Comparison of ENCODE assay signal across 28 cellular contexts in the genomic region with DNA sequence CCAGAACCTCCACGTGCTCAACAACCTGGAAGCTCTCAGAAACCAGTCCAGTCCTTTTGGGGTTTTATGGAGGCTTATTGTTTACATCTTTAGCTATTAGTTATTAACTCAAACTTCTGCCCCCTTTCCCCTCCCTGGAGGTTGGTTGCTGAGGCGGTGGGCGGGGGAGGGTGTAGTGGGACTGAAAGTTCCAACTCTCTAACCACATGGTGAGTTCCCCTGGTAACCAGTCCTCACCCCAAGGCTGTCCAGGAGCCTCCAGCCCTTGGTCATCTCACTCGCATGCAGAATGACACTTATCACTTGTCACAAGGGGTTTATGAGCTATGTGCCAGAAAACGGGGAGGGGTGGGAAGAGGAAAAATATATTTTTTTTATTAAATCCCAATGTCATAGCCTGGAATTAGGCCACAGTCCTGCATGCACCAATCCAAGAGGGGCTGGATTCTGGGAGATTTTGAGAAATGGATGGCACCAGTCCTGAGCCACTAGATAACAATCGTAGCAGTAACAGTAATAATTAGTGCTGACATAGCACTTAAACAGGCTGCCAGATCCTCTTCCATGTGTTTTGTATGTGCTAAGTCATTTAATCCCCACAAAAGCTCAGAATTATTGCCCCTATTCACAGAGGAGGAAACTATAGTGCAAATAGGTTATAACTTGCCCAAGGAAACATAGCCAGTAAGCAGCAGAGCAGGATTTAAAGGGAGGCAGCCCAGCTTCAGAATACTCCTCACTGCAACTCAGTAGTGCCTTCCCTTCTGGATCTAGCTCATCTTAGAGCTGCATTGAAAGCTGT.
DNase-seq lines count a peak whose midpoint lies in the region; ATAC-seq, FAIRE-seq and TF ChIP-seq lines count a peak whose summit lies in the region.
"Had no signal": no experiment of that assay in that cellular context is flagged by ENCODE, and none has a peak within 500 bp of the region (broad histone marks: within the 10 kb centered on the region; RNA-seq: fewer than 3 reads in every experiment).

No MANE protein-coding gene starts in this region.

- H3K4me1 ChIP-seq in HepG2 (ENCODE audit: insufficient read depth, low read length) (no peaks in the 10 kb centered on the region), right lobe of liver (no peaks in the 10 kb centered on the region), H1 (replicated peaks in 1 of 4; ENCODE audit: control insufficient read depth in 3 of 4, insufficient read depth in 4 of 4, low read length in 3 of 4) (peaks cover 0 to 2% (median under 1%) of the 10 kb centered on the region in 4 experiments; a peak in 1 of 7 replicates), smooth muscle cell (ENCODE audit: low read depth) (peaks cover 44% of the 10 kb centered on the region)
- H3K4me1 ChIP-seq: HAP-1 had no signal

- FAIRE-seq in HepG2 (lab: Jason Lieb, UNC) = no peak
- FAIRE-seq in H1 (lab: Jason Lieb, UNC) = no peak
- FAIRE-seq: GM12892, GM18507 had no signal

- no peak overlapping the region for H3K23ac ChIP-seq in H1 (ENCODE audit: insufficient read length)

- H2BK20ac ChIP-seq in H1 (ENCODE audit: low read length) = no peak overlapping the region

- H3K18ac ChIP-seq in H1 (ENCODE audit: extremely low read depth, low read length) = no peak overlapping the region

- DNase-seq in HepG2 (ENCODE audit: low spot score) = no peak
- no peak for DNase-seq in right lobe of liver
- DNase-seq in NB4 (ENCODE audit: low read depth) = peak; percentile 34
- DNase-seq in H1 (ENCODE audit: low read depth in 1 of 2, low spot score in 2 of 2) = peak in 1 of 2 experiments; percentile 41
- no peak for DNase-seq in smooth muscle cell (lab: John Stamatoyannopoulos, UW; ENCODE audit: unreplicated experiment)
- DNase-seq in activated CD4-positive, alpha-beta T cell treated with anti-CD3 and anti-CD28 coated beads, Interleukin-2, amount 50 U/mL, for 4 hours = no peak
- DNase-seq in NK-92 (lab: John Stamatoyannopoulos, UW; ENCODE audit: unreplicated experiment) = no peak
- DNase-seq in C1 segment of cervical spinal cord (lab: John Stamatoyannopoulos, UW) = no peak
- DNase-seq: AML-193; Calu3; CD8-positive, alpha-beta memory T cell; DMS153; GM23248; KG1; NCI-H1417; NCI-H1694 treated with DMSO at 0.1 percent for 48 hours; NCI-H2081 treated with DMSO at 0.1 percent for 48 hours; NCI-H2171 treated with DMSO at 0.1 percent for 48 hours; NCI-H524 treated with DMSO at 0.1 percent for 48 hours; PC-3; SIG-M5; SK-N-SH had no signal

- H3K27me3 ChIP-seq in HepG2 (ENCODE audit: control insufficient read depth in 1 of 2, insufficient read depth in 2 of 2, low read length in 2 of 2) = peaks cover 0 to 39% of the 10 kb centered on the region in 2 experiments; a peak in 3 of 5 replicates
- H3K27me3 ChIP-seq in right lobe of liver = no peaks in the 10 kb centered on the region
- H3K27me3 ChIP-seq in H1 (replicated peaks in 1 of 4; ENCODE audit: control insufficient read depth in 3 of 4, extremely low read depth in 1 of 4, insufficient read depth in 3 of 4, low read length in 3 of 4) = no peaks in the 10 kb centered on the region; a peak in 1 of 7 replicates
- no peaks in the 10 kb centered on the region for H3K27me3 ChIP-seq in smooth muscle cell (ENCODE audit: low read depth)

- H3K79me2 ChIP-seq in HepG2 (ENCODE audit: insufficient read depth, low read length) (no peaks in the 10 kb centered on the region), H1 (ENCODE audit: control insufficient read depth in 1 of 2, insufficient read depth in 2 of 2, low read length in 2 of 2) (no peaks in the 10 kb centered on the region), smooth muscle cell (ENCODE audit: low read depth) (no peaks in the 10 kb centered on the region)

- H3K4me3 ChIP-seq in HepG2 (replicated peaks in 1 of 3; ENCODE audit: insufficient read depth in 1 of 3, low read depth in 2 of 3, low read length in 3 of 3) (no peak overlapping the region), right lobe of liver (no peak overlapping the region), NB4 (ENCODE audit: low read depth, low read length) (no peak overlapping the region), H1 (ENCODE audit: extremely low read depth in 1 of 4, insufficient read depth in 2 of 4, low read depth in 3 of 4, low read length in 4 of 4) (no peak overlapping the region), smooth muscle cell (no peak overlapping the region)
- H3K4me3 ChIP-seq: GM23248, HAP-1 had no signal

- BruUV-seq in HepG2 (replicated peaks; lab: Mats Ljungman, UMichigan) = no TSS peak

- no peak overlapping the region for H2AK5ac ChIP-seq in H1 (ENCODE audit: low read depth, low read length)

- POLR2A ChIA-PET in HepG2 (lab: Yijun Ruan, JAX) = no interaction called here
- POLR2A ChIA-PET in H1 (lab: Charles Lee; ENCODE audit: partially characterized antibody) = interaction anchor here (0.7 kb wide), 1 partner anchor 11 kb away, joined by 3 read pairs; no protein-coding TSS in a partner anchor

- ATAC-seq in HepG2 (no peak), right lobe of liver (no peak)
- ATAC-seq: PC-3 had no signal

- no peak overlapping the region for H2BK5ac ChIP-seq in H1 (ENCODE audit: low read depth, low read length)

- no peak overlapping the region for H3K14ac ChIP-seq in H1 (ENCODE audit: insufficient read length)

- no peak overlapping the region for H3K4me2 ChIP-seq in HepG2 (ENCODE audit: low read depth, low read length)
- no peak overlapping the region for H3K4me2 ChIP-seq in H1 (ENCODE audit: insufficient read depth in 1 of 2, low read depth in 2 of 2, low read length in 2 of 2)
- peak overlapping the region; percentile 10 for H3K4me2 ChIP-seq in smooth muscle cell
- H3K4me2 ChIP-seq: SK-N-SH had no signal

- H3K23me2 ChIP-seq in H1 (ENCODE audit: low read depth, low read length) = peaks cover 2% of the 10 kb centered on the region; the same call in 1 of the 2 replicates

- no peak overlapping the region for H2BK15ac ChIP-seq in H1 (ENCODE audit: low read length)

- TF ChIP-seq RAD21 in HepG2 (CRISPR knock-in tag; IDR thresholded peaks at IDR 0.05) = no peak
- no peak for TF ChIP-seq RAD21 in H1 (IDR thresholded peaks at IDR 0.05 in 1 of 2, conservative IDR thresholded peaks at IDR 0.05 in 1 of 2; ENCODE audit: low read depth in 2 of 2, low read length in 2 of 2)

- H3K9ac ChIP-seq in HepG2 (ENCODE audit: insufficient read depth, low read depth, low read length) (no peak overlapping the region), H1 (replicated peaks in 1 of 4; ENCODE audit: extremely low read depth in 1 of 4, low read depth in 3 of 4, low read length in 3 of 4) (no peak overlapping the region), smooth muscle cell (ENCODE audit: low read depth) (no peak overlapping the region)
- H3K9ac ChIP-seq: GM23248, SK-N-SH had no signal

- H4K20me1 ChIP-seq in HepG2 (ENCODE audit: insufficient read depth, low read length) = no peaks in the 10 kb centered on the region
- H4K20me1 ChIP-seq in H1 (replicated peaks in 1 of 2; ENCODE audit: control insufficient read depth in 1 of 2, insufficient read depth in 2 of 2, low read length in 2 of 2) = no peaks in the 10 kb centered on the region
- H4K20me1 ChIP-seq in smooth muscle cell (ENCODE audit: low read depth) = no peaks in the 10 kb centered on the region

- no peak for TF ChIP-seq EP300 in HepG2 (IDR thresholded peaks at IDR 0.05; ENCODE audit: low read depth in 2 of 2, low read length in 2 of 2)
- no peak for TF ChIP-seq EP300 in HepG2 (CRISPR knock-in tag; IDR thresholded peaks at IDR 0.05; ENCODE audit: borderline replicate concordance)
- no peak for TF ChIP-seq EP300 in H1 (IDR thresholded peaks at IDR 0.05; ENCODE audit: borderline replicate concordance in 1 of 2, low read depth in 2 of 2, low read length in 2 of 2)

- WGBS in HepG2 (ENCODE audit: low lambda C conversion rate) = 27% methylated on average over 6 of the region's 6 CpGs
- WGBS in right lobe of liver (ENCODE audit: insufficient coverage, low coverage, low lambda C conversion rate, missing lambda C conversion rate) = 56% methylated on average over 5 of the region's 6 CpGs
- WGBS in H1 (ENCODE audit: extremely low coverage in 1 of 2, insufficient coverage in 1 of 2, insufficient read length in 1 of 2, insufficient replicate concordance in 2 of 2, low coverage in 1 of 2, low lambda C conversion rate in 2 of 2, missing lambda C conversion rate in 1 of 2), 2 experiments = 92% methylated on average over 6 of the region's 6 CpGs; no CpG with 5 or more reads in 1 of the 2 experiments
- WGBS in smooth muscle cell (ENCODE audit: low lambda C conversion rate) = 49% methylated on average over 6 of the region's 6 CpGs

- no peaks in the 10 kb centered on the region for H3K79me1 ChIP-seq in H1 (ENCODE audit: low read depth, low read length)

- no peak overlapping the region for H3K27ac ChIP-seq in HepG2 (ENCODE audit: extremely low read length, insufficient read depth, low read length)
- no peak overlapping the region for H3K27ac ChIP-seq in right lobe of liver
- H3K27ac ChIP-seq in H1 (ENCODE audit: low read depth, low read length) = no peak overlapping the region
- peak overlapping the region; percentile 9 for H3K27ac ChIP-seq in smooth muscle cell (ENCODE audit: low read depth)
- H3K27ac ChIP-seq: 22Rv1, C4-2B, GM23248, RWPE1 had no signal

- H3K9me3 ChIP-seq in HepG2 (ENCODE audit: low read length) (no peaks in the 10 kb centered on the region), right lobe of liver (no peaks in the 10 kb centered on the region), H1 (ENCODE audit: insufficient read depth in 2 of 2, low read depth in 1 of 2, low read length in 1 of 2) (no peaks in the 10 kb centered on the region), smooth muscle cell (replicated peaks; ENCODE audit: low read depth) (no peaks in the 10 kb centered on the region)
- H3K9me3 ChIP-seq: HAP-1, SK-N-SH had no signal

- no peaks in the 10 kb centered on the region for H3K36me3 ChIP-seq in HepG2 (replicated peaks in 1 of 2; ENCODE audit: control insufficient read depth in 1 of 2, insufficient read depth in 2 of 2, low read length in 2 of 2)
- no peaks in the 10 kb centered on the region for H3K36me3 ChIP-seq in right lobe of liver
- no peaks in the 10 kb centered on the region for H3K36me3 ChIP-seq in H1 (ENCODE audit: control insufficient read depth in 2 of 4, insufficient read depth in 4 of 4, low read length in 3 of 4)
- H3K36me3 ChIP-seq in smooth muscle cell (ENCODE audit: low read depth) = no peaks in the 10 kb centered on the region
- H3K36me3 ChIP-seq: HAP-1 had no signal

- no peak overlapping the region for H2BK12ac ChIP-seq in H1 (ENCODE audit: low read depth, low read length)

- H2AFZ ChIP-seq in HepG2 (ENCODE audit: low read length) (no peak overlapping the region), H1 (ENCODE audit: low read length) (no peak overlapping the region), smooth muscle cell (ENCODE audit: low read depth) (no peak overlapping the region)
- H2AFZ ChIP-seq: GM23248 had no signal

- H2BK120ac ChIP-seq in H1 (replicated peaks; ENCODE audit: low read depth, low read length) = no peak overlapping the region

- H4K8ac ChIP-seq in H1 (ENCODE audit: extremely low read depth, insufficient read depth, low read length) = no peak overlapping the region

- no peak overlapping the region for H3K4ac ChIP-seq in H1 (replicated peaks; ENCODE audit: insufficient read length, low read depth, low read length)

- H4K5ac ChIP-seq in H1 (ENCODE audit: insufficient read length, low read depth, low read length) = no peak overlapping the region

- H4K91ac ChIP-seq in H1 (replicated peaks; ENCODE audit: insufficient read length, low read length) = no peak overlapping the region

- TF ChIP-seq CTCF in HepG2 (CRISPR knock-in tag; IDR thresholded peaks at IDR 0.05) (no peak), right lobe of liver (IDR thresholded peaks at IDR 0.05) (no peak), NB4 (IDR thresholded peaks at IDR 0.05; ENCODE audit: low read depth, low read length) (no peak), H1 (IDR thresholded peaks at IDR 0.05; ENCODE audit: control extremely low read depth in 1 of 3, insufficient read depth in 1 of 3, low read depth in 1 of 3, low read length in 3 of 3) (no peak), smooth muscle cell (IDR thresholded peaks at IDR 0.05; ENCODE audit: borderline replicate concordance, insufficient read depth, poor library complexity, severe bottlenecking) (no peak)

- H3K56ac ChIP-seq in H1 (replicated peaks; ENCODE audit: insufficient read length, low read depth, low read length) = no peak overlapping the region

- in situ Hi-C loops in HepG2 (cut with HindIII; ENCODE audit: extremely low pct_ligation_motif_present, low pct_unique_long_range_greater_than_20kb) = no loop called here

- TF ChIP-seq POLR2A in HepG2 (IDR thresholded peaks at IDR 0.05; ENCODE audit: insufficient read depth in 1 of 2, low read depth in 2 of 2, low read length in 2 of 2) (no peak), right lobe of liver (IDR thresholded peaks at IDR 0.05) (no peak), NB4 (IDR thresholded peaks at IDR 0.05; ENCODE audit: extremely low read depth, insufficient read length) (no peak), H1 (IDR thresholded peaks at IDR 0.05; ENCODE audit: control extremely low read depth in 1 of 2, low read depth in 2 of 2, low read length in 2 of 2) (no peak)

- peaks cover 9% of the 10 kb centered on the region for H3F3A ChIP-seq in smooth muscle cell (ENCODE audit: low read depth)

- CTCF ChIA-PET in HepG2 (lab: Yijun Ruan, JAX; ENCODE audit: low intra/inter-chr PET ratio, low total read pairs) = no interaction called here
- CTCF ChIA-PET in H1 (lab: Charles Lee; ENCODE audit: partially characterized antibody) = interaction anchor here (0.7 to 1.6 kb wide), 5 partner anchors 11 to 515 kb away, joined by 3 to 4 read pairs (median 3); no protein-coding TSS in a partner anchor

- intact Hi-C loops in HepG2 (cut with micrococcal nuclease; ENCODE audit: unreplicated experiment) = no loop called here
- intact Hi-C loops in right lobe of liver (cut with DNase I) = no loop called here
